ENCODE assay signal across 22 cellular contexts in genomic region chr9:132750668-132751067, GRCh38.
DNase-seq lines count a peak whose midpoint lies in the region; ATAC-seq, FAIRE-seq and TF ChIP-seq lines count a peak whose summit lies in the region.
"Had no signal": no experiment of that assay in that cellular context is flagged by ENCODE, and none has a peak within 500 bp of the region (broad histone marks: within the 10 kb centered on the region; RNA-seq: fewer than 3 reads in every experiment).

No MANE protein-coding gene starts in this region.

- intact Hi-C loops in Right ventricle myocardium inferior (cut with DNase I) (no loop called here), right cardiac atrium (cut with DNase I) (no loop called here)

- H3K9me3 ChIP-seq in right cardiac atrium (ENCODE audit: control insufficient read depth, low read length) (no peaks in the 10 kb centered on the region), small intestine (ENCODE audit: control insufficient read depth, low read depth) (no peaks in the 10 kb centered on the region)
- H3K9me3 ChIP-seq: Caco-2 had no signal

- H3K4me1 ChIP-seq in right cardiac atrium (ENCODE audit: control insufficient read depth, insufficient read depth, low read length) (no peaks in the 10 kb centered on the region), small intestine (ENCODE audit: control insufficient read depth in 2 of 2, insufficient read depth in 1 of 2, low read depth in 1 of 2, low read length in 1 of 2) (no peaks in the 10 kb centered on the region)
- H3K4me1 ChIP-seq: Caco-2 had no signal

- no peak for ATAC-seq in Right ventricle myocardium inferior
- ATAC-seq in right cardiac atrium: no peak
- peak; percentile 20 for ATAC-seq in left lobe of liver
- ATAC-seq: GM23338 had no signal

- 86% methylated on average over 9 of the region's 9 CpGs for WGBS in right cardiac atrium
- WGBS in small intestine, 3 donors: 55 to 81% (median 60%) methylated on average over 9 of the region's 9 CpGs

- FAIRE-seq in small intestine (lab: Jason Lieb, UNC): no peak
- FAIRE-seq: A204.1, D721Med, G401.6, GM12891, GM18507, H54 had no signal

- TF ChIP-seq CTCF in coronary artery (IDR thresholded peaks at IDR 0.05): no peak

- no peak overlapping the region for H3K27ac ChIP-seq in right cardiac atrium (ENCODE audit: low read length)
- no peak overlapping the region for H3K27ac ChIP-seq in coronary artery
- no peak overlapping the region for H3K27ac ChIP-seq in small intestine (ENCODE audit: low read depth in 1 of 2, low read length in 1 of 2)
- H3K27ac ChIP-seq: C4-2B, HL-60 had no signal

- H3K36me3 ChIP-seq in small intestine (ENCODE audit: control insufficient read depth in 2 of 2, insufficient read depth in 2 of 2, low read length in 2 of 2): no peaks in the 10 kb centered on the region

- H3K4me3 ChIP-seq in right cardiac atrium (ENCODE audit: low read length) (no peak overlapping the region), coronary artery (no peak overlapping the region), small intestine (ENCODE audit: low read depth in 1 of 2, low read length in 2 of 2) (no peak overlapping the region)
- H3K4me3 ChIP-seq: GM23338 had no signal

- peak; percentile 22 for DNase-seq in Right ventricle myocardium inferior (ENCODE audit: missing footprints)
- DNase-seq in right cardiac atrium: no peak
- peak; percentile 9 for DNase-seq in coronary artery (ENCODE audit: low spot score)
- DNase-seq in left lobe of liver (ENCODE audit: low spot score): no peak
- peak; percentile 7 for DNase-seq in small intestine
- DNase-seq in T-helper 2 cell: no peak
- no peak for DNase-seq in 8988T
- DNase-seq in stimulated activated CD4-positive, alpha-beta T cell treated with anti-CD3 and anti-CD28 coated beads, Interleukin-1b, Interleukin-23, amount 100 ng/mL, for 48 hours: no peak
- DNase-seq: AML-193; CD4-positive, alpha-beta T cell; HCEC 1CT; IMR-90 had no signal

- H3K27me3 ChIP-seq in right cardiac atrium (ENCODE audit: control insufficient read depth, insufficient read depth): no peaks in the 10 kb centered on the region
- peaks cover 0 to 2% of the 10 kb centered on the region in 2 donors for H3K27me3 ChIP-seq in small intestine (ENCODE audit: control insufficient read depth in 2 of 2, insufficient read depth in 2 of 2, low read length in 2 of 2)

Comparison
In these comparisons a context has a peak if more than half of its experiments do, and no peak if none do; other contexts are left out.
1. DNase-seq: peak in Right ventricle myocardium inferior (single experiment), coronary artery (single experiment) and small intestine (single experiment); none in right cardiac atrium (0 of 3), left lobe of liver (single experiment), T-helper 2 cell (0 of 5), 8988T (single experiment) and stimulated activated CD4-positive, alpha-beta T cell treated with anti-CD3 and anti-CD28 coated beads, Interleukin-1b, Interleukin-23, amount 100 ng/mL, for 48 hours (single experiment).